Comparison of ENCODE assay signal across 1 cellular context in the genomic region with DNA sequence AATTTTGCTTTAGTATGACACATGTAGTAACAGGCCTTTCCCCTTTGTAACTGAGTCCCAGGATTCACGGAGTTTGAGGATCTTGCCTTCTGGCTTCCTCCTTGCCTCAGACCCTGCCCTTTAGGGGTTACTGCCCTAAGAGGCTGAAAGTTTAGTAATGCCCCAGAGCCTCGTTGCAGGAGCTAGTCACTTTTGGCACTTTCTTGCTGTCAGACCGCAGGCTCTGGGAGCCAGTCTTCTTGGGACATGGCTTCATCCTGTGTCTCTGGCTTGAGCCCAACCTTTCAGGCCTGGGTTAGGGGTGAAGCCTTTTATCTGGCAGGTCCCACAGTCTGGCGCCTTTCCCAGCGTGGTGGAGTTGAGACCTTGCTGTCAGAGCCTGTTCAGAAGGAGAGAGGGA.
TF ChIP-seq lines count a peak whose summit lies in the region.

No MANE protein-coding gene starts in this region.

TF ChIP-seq in IMR-90, 13 proteins besides CTCF, POLR2A, EP300 and RAD21 (continued from another document):
- TF ChIP-seq MAFK (IDR thresholded peaks at IDR 0.05; ENCODE audit: low read depth, low read length) (no peak), RCOR1 (IDR thresholded peaks at IDR 0.05; ENCODE audit: insufficient replicate concordance, low read length) (no peak), NFE2L2 (IDR thresholded peaks at IDR 0.05; ENCODE audit: low read depth, low read length) (no peak), USF2 (IDR thresholded peaks at IDR 0.05; ENCODE audit: low read depth, low read length) (no peak), CEBPB (IDR thresholded peaks at IDR 0.05; ENCODE audit: low read depth, low read length) (no peak), RFX5 (IDR thresholded peaks at IDR 0.05; ENCODE audit: low read depth, low read length) (no peak), BHLHE40 (IDR thresholded peaks at IDR 0.05; ENCODE audit: low read depth, low read length) (no peak), SMC3 (IDR thresholded peaks at IDR 0.05; ENCODE audit: low read depth, low read length) (no peak)
